5 cellular contexts compared by ENCODE assay signal in the genomic region with DNA sequence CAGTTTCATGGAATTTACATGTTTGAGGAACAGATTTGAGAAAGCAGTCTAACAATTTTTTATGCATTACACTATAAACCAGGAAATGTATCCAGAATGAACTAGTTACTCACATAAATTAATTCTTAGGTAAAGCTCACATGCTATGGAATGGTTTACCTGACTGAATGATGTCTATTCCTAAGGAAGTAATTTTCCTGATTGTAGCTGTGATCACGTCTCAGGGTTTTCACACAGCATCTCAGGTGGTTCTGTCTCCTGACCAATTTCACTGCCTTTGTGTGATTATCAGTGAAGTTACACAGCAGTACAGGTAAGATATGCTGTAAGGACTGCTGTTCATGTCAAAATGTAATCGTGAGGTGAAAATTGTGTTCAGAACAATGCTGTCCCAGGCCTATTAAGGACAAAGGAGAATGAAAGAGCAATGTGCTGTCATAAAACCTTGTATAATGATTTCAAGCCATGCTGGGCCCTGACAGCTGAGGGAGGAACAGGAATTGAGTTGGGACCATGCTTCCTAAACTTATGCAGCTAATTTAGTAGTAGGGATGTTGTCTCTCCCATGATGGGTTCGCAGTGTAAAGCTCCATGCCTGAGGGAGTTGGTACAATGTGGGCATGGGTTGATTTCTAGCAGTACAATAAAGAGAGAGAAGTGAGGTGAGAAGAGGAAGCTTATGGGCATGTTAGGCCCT.
"Had no signal": no experiment of that assay in that cellular context is flagged by ENCODE, and none has a peak within 500 bp of the region (broad histone marks: within the 10 kb centered on the region; RNA-seq: fewer than 3 reads in every experiment).

No MANE protein-coding gene starts in this region.

- H3K4me2 ChIP-seq: GM23338 had no signal

- H3K27ac Mint-ChIP-seq: GM23338 had no signal

- H2AFZ ChIP-seq: GM23338 had no signal

- H3K4me3 ChIP-seq: GM23338, K562 had no signal

- H3K4me3 Mint-ChIP-seq: GM23338 had no signal

- H3K9me3 Mint-ChIP-seq: GM23338 had no signal

- DNase-seq: HCEC 1CT, IMR-90, KG1 had no signal

- ATAC-seq: K562 had no signal

- H3K4me1 Mint-ChIP-seq: GM23338 had no signal
